ENCODE assay signal across 8 cellular contexts in genomic region chr12:120528861-120529525, GRCh38. TPM values are rescaled to one million over a fixed set of nuclear protein-coding genes. Genes with fewer than 3 reads are reported as not detected.
DNase-seq lines count a peak whose midpoint lies in the region; ATAC-seq and TF ChIP-seq lines count a peak whose summit lies in the region.

TSS of gene COQ5 (minus strand) at chr12:120529158. CDS start at chr12:120529141, 17 bp downstream.

- H3K4me3 Mint-ChIP-seq in Calu3 (ENCODE audit: low read depth, unreplicated experiment) = peak within 1 kb of the TSS; percentile 87
- H3K4me3 Mint-ChIP-seq in activated T-cell treated with anti-CD3 and anti-CD28 coated beads, Interleukin-2, amount 50 U/mL, for 4 hours = peak within 1 kb of the TSS; percentile 100

- H3K9me3 ChIP-seq in esophagus (ENCODE audit: control insufficient read depth in 2 of 2, insufficient read depth in 1 of 2, low read depth in 1 of 2, low read length in 1 of 2) = no peaks in the 10 kb centered on the region
- no peaks in the 10 kb centered on the region for H3K9me3 ChIP-seq in mucosa of stomach (ENCODE audit: control insufficient read depth, low read length)

- H3K27ac ChIP-seq in esophagus (ENCODE audit: low read depth in 2 of 2, low read length in 1 of 2) = peak within 1 kb of the TSS; percentile 90 to 97

- intact Hi-C loops in Calu3 (cut with micrococcal nuclease; ENCODE audit: unreplicated experiment) = no loop called here

- H3K4me3 ChIP-seq in esophagus (ENCODE audit: low read depth in 1 of 2, low read length in 2 of 2) (peak within 1 kb of the TSS; percentile 78 to 82), mucosa of stomach (ENCODE audit: low read length) (peak within 1 kb of the TSS; percentile 53)

- TF ChIP-seq CTCF in Calu3 (IDR thresholded peaks at IDR 0.05; ENCODE audit: unreplicated experiment) = no peak

- H3K36me3 Mint-ChIP-seq in Calu3 (ENCODE audit: insufficient read depth, unreplicated experiment) = peaks cover 30% of the 10 kb centered on the region
- peaks cover 4% of the 10 kb centered on the region for H3K36me3 Mint-ChIP-seq in activated T-cell treated with anti-CD3 and anti-CD28 coated beads, Interleukin-2, amount 50 U/mL, for 4 hours (ENCODE audit: insufficient read depth)

- peak within 1 kb of the TSS; percentile 95 for H3K9ac ChIP-seq in mucosa of stomach (ENCODE audit: low read length)

- 0 to 1% methylated on average over 38 of the region's 38 CpGs for WGBS in esophagus, 2 donors

- DNase-seq in Calu3 (peak; percentile 90), HuH-7 (ENCODE audit: low spot score) (peak; percentile 56), OCI-M2 (lab: John Stamatoyannopoulos, UW; ENCODE audit: unreplicated experiment) (peak; percentile 65)
- peak; percentile 78 for DNase-seq in activated T-cell treated with anti-CD3 and anti-CD28 coated beads, Interleukin-2, amount 50 U/mL, for 4 hours
- peak; percentile 67 to 71 for DNase-seq in stimulated activated CD8-positive, alpha-beta memory T cell treated with anti-CD3 and anti-CD28 coated beads, Interleukin-7, amount 100 ng/mL, for 1 hour (ENCODE audit: low read depth in 2 of 2)

- H3K4me1 ChIP-seq in esophagus (ENCODE audit: control insufficient read depth in 2 of 2, insufficient read depth in 2 of 2, low read length in 1 of 2) (no peaks in the 10 kb centered on the region), mucosa of stomach (ENCODE audit: control insufficient read depth, insufficient read depth, low read length) (no peaks in the 10 kb centered on the region)

- H3K27me3 ChIP-seq in esophagus (ENCODE audit: control insufficient read depth in 1 of 2, insufficient read depth in 2 of 2, low read length in 2 of 2) (no peaks in the 10 kb centered on the region), mucosa of stomach (ENCODE audit: control insufficient read depth, insufficient read depth, low read length) (no peaks in the 10 kb centered on the region)

- peak within 1 kb of the TSS; percentile 94 for H3K27ac Mint-ChIP-seq in Calu3 (ENCODE audit: unreplicated experiment)

- H3K4me1 Mint-ChIP-seq in Calu3 (ENCODE audit: low read depth, unreplicated experiment) = peaks cover 10% of the 10 kb centered on the region
- peaks cover 21% of the 10 kb centered on the region for H3K4me1 Mint-ChIP-seq in activated T-cell treated with anti-CD3 and anti-CD28 coated beads, Interleukin-2, amount 50 U/mL, for 4 hours (ENCODE audit: low read depth)

- peak; percentile 83 for ATAC-seq in GM21447 (IDR thresholded peaks at IDR 0.05; ENCODE audit: unreplicated experiment)
- peak; percentile 97 to 98 for ATAC-seq in activated T-cell treated with anti-CD3 and anti-CD28 coated beads, Interleukin-2, amount 50 U/mL, for 4 hours

- no peaks in the 10 kb centered on the region for H3K9me3 Mint-ChIP-seq in Calu3 (ENCODE audit: low read depth, unreplicated experiment)
- no peaks in the 10 kb centered on the region for H3K9me3 Mint-ChIP-seq in activated T-cell treated with anti-CD3 and anti-CD28 coated beads, Interleukin-2, amount 50 U/mL, for 4 hours

- H3K36me3 ChIP-seq in esophagus (ENCODE audit: control insufficient read depth in 2 of 2, insufficient read depth in 2 of 2, low read length in 1 of 2) (no peaks in the 10 kb centered on the region), mucosa of stomach (ENCODE audit: control insufficient read depth, insufficient read depth, low read length) (no peaks in the 10 kb centered on the region)

- H3K27me3 Mint-ChIP-seq in Calu3 (ENCODE audit: unreplicated experiment) = no peaks in the 10 kb centered on the region
- H3K27me3 Mint-ChIP-seq in activated T-cell treated with anti-CD3 and anti-CD28 coated beads, Interleukin-2, amount 50 U/mL, for 4 hours (ENCODE audit: low read depth) = no peaks in the 10 kb centered on the region

- CTCF ChIA-PET in Calu3 (lab: Charles Lee) = interaction anchor here (0.6 to 1.7 kb wide), 8 partner anchors 10 to 76 kb away, joined by 3 to 9 read pairs (median 4); partner anchors contain the start of genes POP5 and SRSF9

- BruUV-seq in Calu3 (replicated peaks; lab: Mats Ljungman, UMichigan) = no TSS peak

RNA-seq across cellular contexts. Expression of gene COQ5, which starts in this region (rescaled TPM):
- total RNA-seq in Calu3 (2022) = 33.8 and 36.8 TPM in 2 replicates
- 10 to 100 TPM; 23.6 to 29.9 (median 26.4) TPM for total RNA-seq in activated T-cell treated with anti-CD3 and anti-CD28 coated beads, Interleukin-2, amount 50 U/mL, for 4 hours
- 10 to 100 TPM; 18.6 to 19.5 TPM for polyA plus RNA-seq in esophagus

Comparison
In these comparisons a context has a peak if more than half of its experiments do, and no peak if none do; other contexts are left out.
1. Peak in every context shown above with its lines: DNase-seq, ATAC-seq, H3K4me3 ChIP-seq and H3K27ac ChIP-seq.